Comparison of ENCODE assay signal across 8 cellular contexts in the genomic region with DNA sequence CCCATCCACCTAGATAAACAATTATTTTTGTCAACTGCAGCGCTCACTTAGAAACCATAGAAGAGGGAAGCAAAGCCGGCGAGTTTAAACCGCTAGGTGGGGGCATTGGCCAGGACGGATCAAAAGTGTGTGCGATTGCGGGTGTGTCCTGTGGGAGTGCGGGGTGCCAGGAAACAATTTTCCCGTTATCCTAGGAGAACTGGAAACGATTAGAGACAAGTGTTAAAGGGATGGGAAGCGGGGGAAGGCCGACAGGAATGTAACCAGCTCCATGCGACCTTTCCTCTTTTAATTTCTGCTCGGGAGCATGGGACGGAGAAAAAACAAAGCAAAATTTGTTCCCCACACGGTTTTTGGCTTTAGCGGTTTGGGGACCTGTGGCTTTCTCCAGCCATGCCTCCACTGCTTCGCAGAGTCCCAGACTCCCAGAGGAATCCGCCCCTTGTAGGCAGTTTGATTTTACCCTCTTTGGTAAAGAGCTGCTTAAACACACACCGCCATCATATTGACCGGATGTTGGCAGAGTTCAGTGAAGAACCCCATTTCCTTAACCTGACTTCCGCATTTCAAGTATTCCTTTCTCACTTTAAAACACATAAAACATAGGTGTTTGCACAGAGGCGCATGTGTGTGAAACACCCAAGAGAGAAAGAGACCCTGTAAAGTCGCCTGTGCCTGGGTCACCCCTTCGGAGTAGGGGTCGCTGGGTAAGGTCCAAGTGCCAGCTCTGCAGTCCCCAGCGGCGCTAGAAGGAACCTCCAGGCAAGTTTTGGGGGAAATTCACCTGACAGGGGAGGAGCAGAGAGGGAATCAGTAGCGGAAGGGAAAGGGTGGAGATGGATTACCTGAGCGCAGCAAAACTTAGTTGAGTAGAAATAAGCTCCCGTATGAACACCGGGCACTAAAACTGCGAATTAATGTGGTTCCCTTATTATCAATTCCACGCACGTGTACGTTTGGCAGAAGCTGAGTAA. TPM values are rescaled to one million over a fixed set of nuclear protein-coding genes. Genes with fewer than 3 reads are reported as not detected.
DNase-seq lines count a peak whose midpoint lies in the region; ATAC-seq, FAIRE-seq and TF ChIP-seq lines count a peak whose summit lies in the region.

No MANE protein-coding gene starts in this region.

- peak; percentile 59 for DNase-seq in BE2C
- DNase-seq in bronchial epithelial cell (ENCODE audit: low read depth), result peak; percentile 57
- DNase-seq in islet precursor cell, result peak; percentile 78
- peak; percentile 36 for DNase-seq in stimulated activated CD8-positive, alpha-beta memory T cell treated with anti-CD3 and anti-CD28 coated beads, Interleukin-4, amount 100 ng/mL, for 48 hours
- DNase-seq in cerebellar nuclear complex (lab: John Stamatoyannopoulos, UW), result no peak

- H2AFZ ChIP-seq in OCI-LY1 (ENCODE audit: low read length), result no peak overlapping the region

- H3K9ac ChIP-seq in OCI-LY1 (ENCODE audit: low read length), result no peak overlapping the region

- ATAC-seq in GM18519 (IDR thresholded peaks at IDR 0.05; ENCODE audit: low FRiP score, unreplicated experiment) (peak; percentile 65), HG02938 (IDR thresholded peaks at IDR 0.05; ENCODE audit: unreplicated experiment) (peak; percentile 85)

- no peaks in the 10 kb centered on the region for H3F3A ChIP-seq in OCI-LY1 (ENCODE audit: insufficient read depth, low read length)

- no peak overlapping the region for H3K27ac ChIP-seq in OCI-LY1 (ENCODE audit: low read depth, low read length, poor library complexity, severe bottlenecking)

- H3K9me2 ChIP-seq in OCI-LY1 (ENCODE audit: low read depth, low read length), result no peaks in the 10 kb centered on the region

- TF ChIP-seq CTCF in BE2C (IDR thresholded peaks at IDR 0.05; ENCODE audit: low read depth, low read length), result peak; percentile 79
- TF ChIP-seq CTCF in OCI-LY1 (IDR thresholded peaks at IDR 0.05; ENCODE audit: low read length), result peak; percentile 12; the same call in 1 of the 2 replicates
- TF ChIP-seq CTCF in bronchial epithelial cell (IDR thresholded peaks at IDR 0.05; ENCODE audit: insufficient read depth, low read length, severe bottlenecking), result peak; percentile 75

- FAIRE-seq in bronchial epithelial cell (lab: Jason Lieb, UNC), result peak; percentile 55

- no peaks in the 10 kb centered on the region for H4K20me1 ChIP-seq in OCI-LY1 (ENCODE audit: insufficient read depth, low read length)

- no peak overlapping the region for H3K4me2 ChIP-seq in OCI-LY1 (ENCODE audit: low read length)

- H3K9me3 ChIP-seq in BE2C, result no peaks in the 10 kb centered on the region; the same call in 1 of the 2 replicates
- H3K9me3 ChIP-seq in OCI-LY1 (ENCODE audit: low read length), result no peaks in the 10 kb centered on the region

- H3K36me3 ChIP-seq in BE2C (no peaks in the 10 kb centered on the region), OCI-LY1 (ENCODE audit: insufficient read depth, low read length) (no peaks in the 10 kb centered on the region), bronchial epithelial cell (ENCODE audit: control insufficient read depth, insufficient read depth, low read length) (no peaks in the 10 kb centered on the region)

- H3K4me3 ChIP-seq in BE2C (ENCODE audit: low read depth, low read length) (peak overlapping the region; percentile 52), OCI-LY1 (ENCODE audit: low read depth, low read length, poor library complexity, severe bottlenecking) (no peak overlapping the region), bronchial epithelial cell (ENCODE audit: low read depth, low read length) (peak overlapping the region; percentile 50)

- H3K79me2 ChIP-seq in OCI-LY1 (ENCODE audit: insufficient read depth, low read length), result no peaks in the 10 kb centered on the region

- no peaks in the 10 kb centered on the region for H3K4me1 ChIP-seq in BE2C
- no peaks in the 10 kb centered on the region for H3K4me1 ChIP-seq in OCI-LY1 (ENCODE audit: insufficient read depth, low read length, severe bottlenecking)

- H3K27me3 ChIP-seq in BE2C (peaks cover 56% of the 10 kb centered on the region), OCI-LY1 (ENCODE audit: insufficient read depth, low read length) (no peaks in the 10 kb centered on the region), bronchial epithelial cell (ENCODE audit: control insufficient read depth, insufficient read depth, low read length) (peaks cover 13% of the 10 kb centered on the region)

RNA-seq across cellular contexts. Expression of a gene that starts 3.1 kb away (rescaled TPM):
- polyA plus RNA-seq in BE2C (2012; ENCODE audit: insufficient read depth, insufficient read length, low read depth), result not detected
- total RNA-seq in bronchial epithelial cell, result under 0.01 and 0.26 TPM in 2 replicates

Comparison
In these comparisons a context has a peak if more than half of its experiments do, and no peak if none do; other contexts are left out.
1. DNase-seq: peak in BE2C (single experiment), bronchial epithelial cell (single experiment), islet precursor cell (single experiment) and stimulated activated CD8-positive, alpha-beta memory T cell treated with anti-CD3 and anti-CD28 coated beads, Interleukin-4, amount 100 ng/mL, for 48 hours (single experiment); none in cerebellar nuclear complex (0 of 2).
2. CTCF ChIP-seq: peak in every context shown above with its lines; median percentile 79 in BE2C; 75 in bronchial epithelial cell; 12 in OCI-LY1.